8 cellular contexts compared by ENCODE assay signal in genomic region chr9:128455849-128456612, GRCh38. TPM values are rescaled to one million over a fixed set of nuclear protein-coding genes. Genes with fewer than 3 reads are reported as not detected.
DNase-seq lines count a peak whose midpoint lies in the region; ATAC-seq and TF ChIP-seq lines count a peak whose summit lies in the region.

Gene ODF2, plus strand, starts transcription at chr9:128456006. Its CDS starts 86 bp downstream, at chr9:128456092.

- H3K27me3 Mint-ChIP-seq in activated CD4-positive, alpha-beta T cell treated with anti-CD3 and anti-CD28 coated beads for 36 hours, result no peaks in the 10 kb centered on the region

- H3K9me3 Mint-ChIP-seq in activated CD4-positive, alpha-beta T cell treated with anti-CD3 and anti-CD28 coated beads for 36 hours (ENCODE audit: low read depth), result no peaks in the 10 kb centered on the region

- peaks cover 6% of the 10 kb centered on the region for H3K36me3 ChIP-seq in BJ (ENCODE audit: control insufficient read depth, insufficient read depth, low read length)

- H3K4me3 Mint-ChIP-seq in activated CD4-positive, alpha-beta T cell treated with anti-CD3 and anti-CD28 coated beads for 36 hours, result peak within 1 kb of the TSS; percentile 81

- H3K4me1 Mint-ChIP-seq in activated CD4-positive, alpha-beta T cell treated with anti-CD3 and anti-CD28 coated beads for 36 hours, result peaks cover 16% of the 10 kb centered on the region

- TF ChIP-seq CTCF in BJ (IDR thresholded peaks at IDR 0.05; ENCODE audit: insufficient read depth, low read depth, low read length) (no peak), choroid plexus epithelial cell (conservative IDR thresholded peaks at IDR 0.05; ENCODE audit: low read depth, low read length) (no peak)

- CTCF ChIA-PET in BJ (lab: Yijun Ruan, JAX), result interaction anchor here (1.7 to 1.8 kb wide), 2 partner anchors 16 to 17 kb away, joined by 6 to 9 read pairs; no protein-coding TSS in a partner anchor
- CTCF ChIA-PET in activated CD4-positive, alpha-beta T cell treated with anti-CD3 and anti-CD28 coated beads for 36 hours (lab: Charles Lee), result interaction anchor here (0.9 to 1.0 kb wide), 2 partner anchors 15 to 18 kb away, joined by 4 read pairs; no protein-coding TSS in a partner anchor

- peaks cover 18% of the 10 kb centered on the region for H3K36me3 Mint-ChIP-seq in activated CD4-positive, alpha-beta T cell treated with anti-CD3 and anti-CD28 coated beads for 36 hours (ENCODE audit: low read depth)

- DNase-seq in BJ (ENCODE audit: low read depth) (peak; percentile 61), GM19240 (ENCODE audit: insufficient read length, low spot score) (peak; percentile 99), NCI-H524 treated with DMSO at 0.1 percent for 48 hours (lab: John Stamatoyannopoulos, UW) (peak; percentile 75), choroid plexus epithelial cell (ENCODE audit: low read depth) (peak; percentile 96), kidney glomerular epithelial cell (lab: John Stamatoyannopoulos, UW) (peak; percentile 89)
- peak; percentile 99 for DNase-seq in activated CD4-positive, alpha-beta T cell treated with anti-CD3 and anti-CD28 coated beads for 36 hours
- peak; percentile 92 to 97 for DNase-seq in stimulated activated CD4-positive, alpha-beta T cell treated with anti-CD3 and anti-CD28 coated beads, Interleukin-1b, Interleukin-23, amount 100 ng/mL, for 1 hour (ENCODE audit: low read depth in 2 of 2)

- intact Hi-C loops in activated CD4-positive, alpha-beta T cell treated with anti-CD3 and anti-CD28 coated beads for 36 hours (cut with DNase I, micrococcal nuclease), result loop anchor here (1.0 to 5.0 kb wide), 29 partner anchors 36 to 956 kb away; partner anchors contain the start of genes GLE1 (in 2 of the 2), SPTAN1 (in 2 of the 2), BBLN (in 1 of the 2) and CERCAM (in 1 of the 2)

- no peaks in the 10 kb centered on the region for H3K27me3 ChIP-seq in BJ (ENCODE audit: control insufficient read depth, insufficient read depth, low read length)

- POLR2A ChIA-PET in BJ (lab: Charles Lee), result interaction anchor here (0.6 kb wide), 1 partner anchor 12 kb away, joined by 5 read pairs; no protein-coding TSS in a partner anchor
- POLR2A ChIA-PET in activated CD4-positive, alpha-beta T cell treated with anti-CD3 and anti-CD28 coated beads for 36 hours (lab: Charles Lee), result interaction anchor here (0.6 kb wide), 1 partner anchor 254 kb away, joined by 3 read pairs; no protein-coding TSS in a partner anchor

- H3K4me3 ChIP-seq in BJ (ENCODE audit: low read depth, low read length) (peak within 1 kb of the TSS; percentile 90), choroid plexus epithelial cell (ENCODE audit: low read depth, low read length) (peak within 1 kb of the TSS; percentile 78)

- peak within 1 kb of the TSS; percentile 82 for H3K27ac Mint-ChIP-seq in activated CD4-positive, alpha-beta T cell treated with anti-CD3 and anti-CD28 coated beads for 36 hours

- peak; percentile 61 for ATAC-seq in HG03457 (IDR thresholded peaks at IDR 0.05; ENCODE audit: unreplicated experiment)
- peak; percentile 95 for ATAC-seq in activated CD4-positive, alpha-beta T cell treated with anti-CD3 and anti-CD28 coated beads for 36 hours

RNA-seq across cellular contexts. Expression of gene ODF2, which starts in this region (rescaled TPM):
- 16.3 and 21.5 TPM in 2 replicates for polyA plus RNA-seq in BJ (2011; rRNA removed)
- polyA minus RNA-seq in BJ (2011; rRNA and poly(A)+ RNA removed), result 9.3 and 12.7 TPM in 2 replicates
- total RNA-seq in activated CD4-positive, alpha-beta T cell treated with anti-CD3 and anti-CD28 coated beads for 36 hours, result 10 to 100 TPM; 73.5 to 86.4 TPM

Comparison
In these comparisons a context has a peak if more than half of its experiments do, and no peak if none do; other contexts are left out.
1. Peak in every context shown above with its lines: DNase-seq, ATAC-seq and H3K4me3 ChIP-seq.